25 cellular contexts compared by ENCODE assay signal in genomic region chr7:97798036-97799019, GRCh38.
"Had no signal": no experiment of that assay in that cellular context is flagged by ENCODE, and none has a peak within 500 bp of the region (broad histone marks: within the 10 kb centered on the region; RNA-seq: fewer than 3 reads in every experiment).

No MANE protein-coding gene starts in this region.

- H3K4me1 Mint-ChIP-seq: endodermal cell; immature natural killer cell; naive thymus-derived CD4-positive, alpha-beta T cell; nephron progenitor cell; stimulated activated naive B cell treated with anti-CD40 and anti-IgM and Interleukin-4, amounts not matched to agents 10 μg/mL and 1 μg/mL and 100 μg/mL, for 72 hours had no signal

- H3K27ac Mint-ChIP-seq: dendritic cell treated with granulocyte-macrophage colony-stimulating factor and Interleukin-4, amounts not matched to agents 40 ng/mL and 50 ng/mL, for 4 days; endodermal cell; immature natural killer cell; naive thymus-derived CD4-positive, alpha-beta T cell; nephron progenitor cell; stimulated activated naive B cell treated with anti-CD40 and anti-IgM and Interleukin-4, amounts not matched to agents 10 μg/mL and 1 μg/mL and 100 μg/mL, for 72 hours; stimulated activated naive CD8-positive, alpha-beta T cell treated with anti-CD3 and anti-CD28 coated beads, Interleukin-15, Interleukin-2, amounts not matched to agents 100 ng/mL and 50 ng/mL, for 24 hours had no signal

- ATAC-seq: esophagus mucosa; gastrocnemius medialis; left ventricle myocardium superior; lower lobe of right lung; naive thymus-derived CD4-positive, alpha-beta T cell; psoas muscle; right cardiac atrium; stimulated activated naive B cell treated with anti-CD40 and anti-IgM and Interleukin-4, amounts not matched to agents 10 μg/mL and 1 μg/mL and 100 μg/mL, for 72 hours; upper lobe of right lung had no signal

- H3K9me3 Mint-ChIP-seq: dendritic cell treated with granulocyte-macrophage colony-stimulating factor and Interleukin-4, amounts not matched to agents 40 ng/mL and 50 ng/mL, for 4 days; endodermal cell; nephron progenitor cell; stimulated activated naive CD8-positive, alpha-beta T cell treated with anti-CD3 and anti-CD28 coated beads, Interleukin-15, Interleukin-2, amounts not matched to agents 100 ng/mL and 50 ng/mL, for 24 hours had no signal

- DNase-seq: cerebellar nuclear complex; effector CD8-positive, alpha-beta T cell; endodermal cell; foreskin fibroblast; gastrocnemius medialis; head of caudate nucleus; immature natural killer cell; islet precursor cell; kidney glomerular epithelial cell; left ventricle myocardium superior; lower lobe of right lung; naive thymus-derived CD4-positive, alpha-beta T cell; nephron progenitor cell; nucleus accumbens; psoas muscle; right cardiac atrium; sigmoid colon; spleen; stimulated activated CD4-positive, alpha-beta T cell treated with anti-CD3 and anti-CD28 coated beads, Interleukin-4, amount 100 ng/mL, for 4 hours; stimulated activated naive B cell treated with anti-CD40 and anti-IgM and Interleukin-4, amounts not matched to agents 10 μg/mL and 1 μg/mL and 100 μg/mL, for 72 hours; upper lobe of right lung had no signal

- H3K4me3 Mint-ChIP-seq: dendritic cell treated with granulocyte-macrophage colony-stimulating factor and Interleukin-4, amounts not matched to agents 40 ng/mL and 50 ng/mL, for 4 days; endodermal cell; immature natural killer cell; naive thymus-derived CD4-positive, alpha-beta T cell; nephron progenitor cell; stimulated activated naive B cell treated with anti-CD40 and anti-IgM and Interleukin-4, amounts not matched to agents 10 μg/mL and 1 μg/mL and 100 μg/mL, for 72 hours; stimulated activated naive CD8-positive, alpha-beta T cell treated with anti-CD3 and anti-CD28 coated beads, Interleukin-15, Interleukin-2, amounts not matched to agents 100 ng/mL and 50 ng/mL, for 24 hours had no signal

- FAIRE-seq: colon had no signal

- H3K36me3 Mint-ChIP-seq: immature natural killer cell; stimulated activated naive B cell treated with anti-CD40 and anti-IgM and Interleukin-4, amounts not matched to agents 10 μg/mL and 1 μg/mL and 100 μg/mL, for 72 hours had no signal

- H3K27me3 Mint-ChIP-seq: dendritic cell treated with granulocyte-macrophage colony-stimulating factor and Interleukin-4, amounts not matched to agents 40 ng/mL and 50 ng/mL, for 4 days had no signal
